Comparison of ENCODE assay signal across 22 cellular contexts in the genomic region with DNA sequence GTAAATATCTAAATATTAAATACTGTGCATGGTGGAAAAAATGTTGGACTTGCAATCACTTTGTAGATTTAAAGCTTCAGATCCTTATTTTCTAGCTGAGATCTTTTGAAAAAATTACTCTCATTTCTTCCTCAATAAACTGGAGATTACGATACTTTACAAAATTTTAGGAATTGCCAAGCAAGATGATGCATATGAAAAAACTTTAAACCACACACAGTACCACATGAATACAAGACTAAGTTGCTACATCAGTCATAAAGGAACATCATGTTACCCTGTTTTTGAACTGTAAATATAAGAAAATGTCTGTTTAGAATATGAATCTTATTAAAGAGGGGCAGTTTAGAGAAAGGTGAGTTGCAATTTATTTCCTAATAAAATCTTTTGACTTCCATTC.
"Had no signal": no experiment of that assay in that cellular context is flagged by ENCODE, and none has a peak within 500 bp of the region (broad histone marks: within the 10 kb centered on the region; RNA-seq: fewer than 3 reads in every experiment).

No MANE protein-coding gene starts in this region.

- ATAC-seq: activated CD4-positive, alpha-beta T cell treated with anti-CD3 and anti-CD28 coated beads for 36 hours; gastrocnemius medialis; left cardiac atrium; left ventricle myocardium superior; naive thymus-derived CD8-positive, alpha-beta T cell; right cardiac atrium; stimulated activated naive CD8-positive, alpha-beta T cell treated with anti-CD3 and anti-CD28 coated beads, Interleukin-15, Interleukin-2, amounts not matched to agents 100 U/mL and 50 U/mL, for 24 hours had no signal

- H3K79me2 ChIP-seq: hepatocyte had no signal

- H2AFZ ChIP-seq: hepatocyte had no signal

- DNase-seq: activated B cell treated with CpG ODN at 0.5 μM for 24 hours; activated CD4-positive, alpha-beta T cell treated with anti-CD3 and anti-CD28 coated beads for 36 hours; activated CD4-positive, alpha-beta T cell treated with anti-CD3 and anti-CD28 coated beads, Interleukin-2, amount 50 U/mL, for 4 hours; activated effector memory CD4-positive, alpha-beta T cell treated with anti-CD3 and anti-CD28 coated beads, Interleukin-2, amount 50 U/mL, for 16 hours; activated naive CD4-positive, alpha-beta T cell treated with anti-CD3 and anti-CD28 coated beads for 36 hours; activated naive CD8-positive, alpha-beta T cell treated with anti-CD3 and anti-CD28 coated beads, Interleukin-2, amount 10 ng/mL, durations not matched to agents 7 days and 5 days; amygdala; central memory CD4-positive, alpha-beta T cell; gastrocnemius medialis; left cardiac atrium; left ventricle myocardium superior; naive thymus-derived CD8-positive, alpha-beta T cell; right cardiac atrium; stimulated activated CD4-positive, alpha-beta T cell treated with anti-CD3 and anti-CD28 coated beads, Interleukin-12 subunit alpha, Interleukin-12 subunit beta, amount 100 ng/mL, for 4 hours; stimulated activated CD4-positive, alpha-beta T cell treated with anti-CD3 and anti-CD28 coated beads, Interleukin-4, amount 100 ng/mL, for 1 hour; stimulated activated naive CD8-positive, alpha-beta T cell treated with anti-CD3 and anti-CD28 coated beads, Interleukin-15, Interleukin-2, amounts not matched to agents 100 U/mL and 50 U/mL, for 24 hours; T-helper 2 cell; uterus had no signal

- H3K4me1 Mint-ChIP-seq: activated B cell treated with CpG ODN at 0.5 μM for 24 hours; activated CD4-positive, alpha-beta T cell treated with anti-CD3 and anti-CD28 coated beads for 36 hours; activated naive CD8-positive, alpha-beta T cell treated with anti-CD3 and anti-CD28 coated beads, Interleukin-2, amount 10 ng/mL, durations not matched to agents 7 days and 5 days; naive thymus-derived CD8-positive, alpha-beta T cell had no signal

- H3K27me3 ChIP-seq: breast epithelium, esophagus muscularis mucosa, gastrocnemius medialis, hepatocyte, uterus had no signal

- H3K27ac ChIP-seq: breast epithelium, esophagus muscularis mucosa, gastrocnemius medialis, hepatocyte, uterus had no signal

- H3K4me3 ChIP-seq: breast epithelium, esophagus muscularis mucosa, gastrocnemius medialis, hepatocyte, uterus had no signal

- H3K27me3 Mint-ChIP-seq: activated B cell treated with CpG ODN at 0.5 μM for 24 hours; activated CD4-positive, alpha-beta T cell treated with anti-CD3 and anti-CD28 coated beads for 36 hours; activated naive CD8-positive, alpha-beta T cell treated with anti-CD3 and anti-CD28 coated beads, Interleukin-2, amount 10 ng/mL, durations not matched to agents 7 days and 5 days; naive thymus-derived CD8-positive, alpha-beta T cell; type B pancreatic cell had no signal

- H3K9me3 ChIP-seq: breast epithelium, esophagus muscularis mucosa, gastrocnemius medialis, uterus had no signal

- H3K36me3 ChIP-seq: breast epithelium, esophagus muscularis mucosa, gastrocnemius medialis, uterus had no signal

- H3K9me3 Mint-ChIP-seq: activated naive CD8-positive, alpha-beta T cell treated with anti-CD3 and anti-CD28 coated beads, Interleukin-2, amount 10 ng/mL, durations not matched to agents 7 days and 5 days; type B pancreatic cell had no signal

- H3K4me3 Mint-ChIP-seq: activated B cell treated with CpG ODN at 0.5 μM for 24 hours; activated CD4-positive, alpha-beta T cell treated with anti-CD3 and anti-CD28 coated beads for 36 hours; activated naive CD4-positive, alpha-beta T cell treated with anti-CD3 and anti-CD28 coated beads for 36 hours; activated naive CD8-positive, alpha-beta T cell treated with anti-CD3 and anti-CD28 coated beads, Interleukin-2, amount 10 ng/mL, durations not matched to agents 7 days and 5 days; naive thymus-derived CD8-positive, alpha-beta T cell; type B pancreatic cell had no signal

- H3K4me2 ChIP-seq: hepatocyte had no signal

- H3K36me3 Mint-ChIP-seq: activated naive CD8-positive, alpha-beta T cell treated with anti-CD3 and anti-CD28 coated beads, Interleukin-2, amount 10 ng/mL, durations not matched to agents 7 days and 5 days; naive thymus-derived CD8-positive, alpha-beta T cell; type B pancreatic cell had no signal

- H3K27ac Mint-ChIP-seq: activated B cell treated with CpG ODN at 0.5 μM for 24 hours; activated CD4-positive, alpha-beta T cell treated with anti-CD3 and anti-CD28 coated beads for 36 hours; activated naive CD4-positive, alpha-beta T cell treated with anti-CD3 and anti-CD28 coated beads for 36 hours; activated naive CD8-positive, alpha-beta T cell treated with anti-CD3 and anti-CD28 coated beads, Interleukin-2, amount 10 ng/mL, durations not matched to agents 7 days and 5 days; naive thymus-derived CD8-positive, alpha-beta T cell; type B pancreatic cell had no signal

- H3K4me1 ChIP-seq: breast epithelium, esophagus muscularis mucosa, gastrocnemius medialis, uterus had no signal
